In the genomic region with DNA sequence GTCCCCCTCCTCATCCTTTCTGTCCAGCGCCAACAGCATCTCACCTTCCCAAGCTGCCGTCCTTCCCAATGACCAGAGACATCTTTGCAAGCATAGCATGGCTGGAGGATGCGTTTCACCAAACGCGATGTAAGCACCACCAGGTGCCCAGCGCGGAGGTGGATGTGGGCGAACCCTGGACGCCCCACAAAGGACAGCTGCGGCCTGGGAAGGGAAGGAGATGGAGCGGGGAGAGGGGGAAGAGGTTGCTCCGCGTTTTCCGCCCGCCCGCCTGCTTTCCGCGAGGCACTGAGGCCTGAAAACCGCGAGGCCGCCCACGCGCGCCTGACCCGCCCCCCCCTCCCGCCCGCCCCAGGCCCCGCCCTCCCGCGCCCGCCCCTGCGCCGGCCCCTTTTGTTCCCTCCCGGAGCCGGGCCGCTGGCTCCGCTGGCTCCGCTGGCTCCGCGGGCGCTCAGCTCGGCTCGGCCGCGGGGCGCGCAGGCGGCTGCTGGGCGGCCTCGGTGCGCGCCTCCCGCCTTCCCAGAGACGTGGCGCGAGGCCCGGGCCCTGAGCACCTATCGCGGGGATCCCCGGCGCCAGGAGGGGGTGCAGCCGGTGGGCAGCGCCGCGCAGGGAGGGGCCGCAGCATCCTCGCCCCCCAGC, we compare ENCODE assay signal across 8 cellular contexts. TPM values are rescaled to one million over a fixed set of nuclear protein-coding genes. Genes with fewer than 3 reads are reported as not detected.
A peak's percentile ranks its signal among the peaks of the same experiment; 100 is the strongest.
DNase-seq lines count a peak whose midpoint lies in the region; ATAC-seq and TF ChIP-seq lines count a peak whose summit lies in the region.

A gene (plus strand): TSS at position 390 of the 642 bp plus-strand sequence. CDS start 28,140 bp downstream, outside the sequence.

- CTCF ChIA-PET in GM10248 (lab: Yijun Ruan, JAX) = interaction anchor here (0.7 to 6.6 kb wide), 3 partner anchors 13 to 111 kb away, joined by 3 to 57 read pairs (median 5); no protein-coding TSS in a partner anchor
- CTCF ChIA-PET in activated CD4-positive, alpha-beta memory T cell treated with anti-CD3 and anti-CD28 coated beads, Interleukin-2, amount 10 ng/mL, durations not matched to agents 7 days and 5 days (lab: Charles Lee) = interaction anchor here (1.9 kb wide), 1 partner anchor 13 kb away, joined by 6 read pairs; no protein-coding TSS in a partner anchor

- H3K4me3 ChIP-seq in duodenal mucosa (ENCODE audit: low read depth in 1 of 2, low read length in 2 of 2) (peak within 1 kb of the TSS; percentile 83), lower leg skin (ENCODE audit: low read depth, poor library complexity, severe bottlenecking) (peak within 1 kb of the TSS; percentile 79)

- H3K36me3 ChIP-seq in duodenal mucosa (ENCODE audit: control insufficient read depth in 1 of 2, insufficient read depth in 2 of 2, low read length in 2 of 2) = no peaks in the 10 kb centered on the region

- peak within 1 kb of the TSS; percentile 71 for H3K4me3 Mint-ChIP-seq in activated CD4-positive, alpha-beta memory T cell treated with anti-CD3 and anti-CD28 coated beads, Interleukin-2, amount 10 ng/mL, durations not matched to agents 7 days and 5 days

- no peaks in the 10 kb centered on the region for H3K27me3 ChIP-seq in duodenal mucosa (ENCODE audit: control insufficient read depth in 1 of 2, insufficient read depth in 2 of 2, low read length in 2 of 2)

- no peak for TF ChIP-seq CTCF in GM10248 (IDR thresholded peaks at IDR 0.05; ENCODE audit: control extremely low read depth, extremely low read depth, low read depth, missing control alignments)
- TF ChIP-seq CTCF in lower leg skin (IDR thresholded peaks at IDR 0.05) = no peak

- DNase-seq in GM10248 (ENCODE audit: extremely low spot score) (peak; percentile 90), NCI-H524 treated with DMSO at 0.1 percent for 48 hours (lab: John Stamatoyannopoulos, UW) (peak; percentile 9), lower leg skin (ENCODE audit: low spot score in 2 of 2) (peak; percentile 55 to 94)
- DNase-seq in activated CD4-positive, alpha-beta memory T cell treated with anti-CD3 and anti-CD28 coated beads, Interleukin-2, amount 10 ng/mL, durations not matched to agents 7 days and 5 days = peak; percentile 81
- peak; percentile 81 for DNase-seq in stimulated activated CD4-positive, alpha-beta T cell treated with anti-CD3 and anti-CD28 coated beads, Interleukin-4, amount 100 ng/mL, for 1 hour

- intact Hi-C loops in lower leg skin (cut with DNase I; ENCODE audit: low total_unique reads) = no loop called here

- H3K27ac Mint-ChIP-seq in activated CD4-positive, alpha-beta memory T cell treated with anti-CD3 and anti-CD28 coated beads, Interleukin-2, amount 10 ng/mL, durations not matched to agents 7 days and 5 days = no peak within 1 kb of the TSS

- TF ChIP-seq POLR2A in lower leg skin (IDR thresholded peaks at IDR 0.05) = no peak

- H3K27me3 Mint-ChIP-seq in activated CD4-positive, alpha-beta memory T cell treated with anti-CD3 and anti-CD28 coated beads, Interleukin-2, amount 10 ng/mL, durations not matched to agents 7 days and 5 days = peaks cover 38% of the 10 kb centered on the region

- peaks cover 71 to 73% of the 10 kb centered on the region in 2 donors for H3K4me1 ChIP-seq in duodenal mucosa (ENCODE audit: control insufficient read depth in 1 of 2, insufficient read depth in 2 of 2, low read length in 2 of 2)

- peak within 1 kb of the TSS; percentile 68 to 79 for H3K9ac ChIP-seq in duodenal mucosa (ENCODE audit: low read depth in 1 of 2, low read length in 2 of 2)

- WGBS in lower leg skin, 2 donors = 1% methylated on average over 18 to 28 of the region's 67 CpGs

- peak; percentile 51 for ATAC-seq in HG02885 (IDR thresholded peaks at IDR 0.05; ENCODE audit: poor library complexity, unreplicated experiment)
- ATAC-seq in GM21786 (IDR thresholded peaks at IDR 0.05; ENCODE audit: unreplicated experiment) = no peak

- H3K4me1 Mint-ChIP-seq in activated CD4-positive, alpha-beta memory T cell treated with anti-CD3 and anti-CD28 coated beads, Interleukin-2, amount 10 ng/mL, durations not matched to agents 7 days and 5 days = peaks cover 22% of the 10 kb centered on the region

- H3K9me3 Mint-ChIP-seq in activated CD4-positive, alpha-beta memory T cell treated with anti-CD3 and anti-CD28 coated beads, Interleukin-2, amount 10 ng/mL, durations not matched to agents 7 days and 5 days = no peaks in the 10 kb centered on the region

- no peaks in the 10 kb centered on the region for H3K9me3 ChIP-seq in duodenal mucosa (ENCODE audit: control insufficient read depth in 1 of 2, low read length in 2 of 2)

- H3K36me3 Mint-ChIP-seq in activated CD4-positive, alpha-beta memory T cell treated with anti-CD3 and anti-CD28 coated beads, Interleukin-2, amount 10 ng/mL, durations not matched to agents 7 days and 5 days (ENCODE audit: low read depth) = no peaks in the 10 kb centered on the region

- POLR2A ChIA-PET in GM10248 (lab: Yijun Ruan, JAX) = interaction anchor here (1.2 to 1.7 kb wide), 3 partner anchors 10 to 82 kb away, joined by 3 to 4 read pairs (median 4); no protein-coding TSS in a partner anchor
- POLR2A ChIA-PET in activated CD4-positive, alpha-beta memory T cell treated with anti-CD3 and anti-CD28 coated beads, Interleukin-2, amount 10 ng/mL, durations not matched to agents 7 days and 5 days (lab: Charles Lee) = interaction anchor here (0.8 to 2.1 kb wide), 5 partner anchors 10 to 52 kb away, joined by 3 to 7 read pairs (median 4); a partner anchor contains a TSS

- peak within 1 kb of the TSS; percentile 59 for H3K27ac ChIP-seq in duodenal mucosa (ENCODE audit: low read depth, low read length)

RNA-seq across cellular contexts. Expression of the gene that starts here (rescaled TPM):
- 1 to 10 TPM; 1.6 TPM for total RNA-seq in activated CD4-positive, alpha-beta memory T cell treated with anti-CD3 and anti-CD28 coated beads, Interleukin-2, amount 10 ng/mL, durations not matched to agents 7 days and 5 days
- 10 to 100 TPM; 29.1 to 60.2 (median 52.5) TPM for total RNA-seq in lower leg skin

Comparison
In these comparisons a context has a peak if more than half of its experiments do, and no peak if none do; other contexts are left out.
1. RNA of the gene that starts here (total RNA-seq): 29.1 to 60.2 TPM in lower leg skin; 1.6 TPM in activated CD4-positive, alpha-beta memory T cell treated with anti-CD3 and anti-CD28 coated beads, Interleukin-2, amount 10 ng/mL, durations not matched to agents 7 days and 5 days; every median in the first group is over 10 times any median in the second.
2. DNase-seq: peak in every context shown above with its lines; median percentile 90 in GM10248; 81 in activated CD4-positive, alpha-beta memory T cell treated with anti-CD3 and anti-CD28 coated beads, Interleukin-2, amount 10 ng/mL, durations not matched to agents 7 days and 5 days; 81 in stimulated activated CD4-positive, alpha-beta T cell treated with anti-CD3 and anti-CD28 coated beads, Interleukin-4, amount 100 ng/mL, for 1 hour; 74 in lower leg skin; 9 in NCI-H524 treated with DMSO at 0.1 percent for 48 hours.